24 cellular contexts compared by ENCODE assay signal in the genomic region with DNA sequence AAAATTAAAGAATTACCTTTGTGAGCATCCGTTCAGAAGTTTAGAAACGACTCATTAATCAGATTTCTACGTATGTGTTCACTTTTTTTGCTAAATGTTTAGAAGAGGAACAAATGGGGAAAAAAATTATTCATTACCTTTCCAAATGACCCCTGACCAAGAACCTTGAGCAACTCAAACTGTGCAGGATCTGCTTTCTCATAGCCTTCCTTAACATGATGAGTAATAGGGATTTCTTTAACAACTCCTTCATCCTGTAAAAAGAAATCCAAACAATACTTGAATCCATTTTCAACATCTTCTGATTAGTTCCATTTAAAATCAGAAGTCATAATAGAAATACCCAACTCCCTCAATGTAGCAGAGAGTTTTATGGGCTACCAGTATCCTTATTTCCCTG.
"Had no signal": no experiment of that assay in that cellular context is flagged by ENCODE, and none has a peak within 500 bp of the region (broad histone marks: within the 10 kb centered on the region; RNA-seq: fewer than 3 reads in every experiment).

No MANE protein-coding gene starts in this region.

- H3K27ac ChIP-seq: esophagus squamous epithelium, left lung, upper lobe of left lung had no signal

- H3K27me3 Mint-ChIP-seq: activated naive CD8-positive, alpha-beta T cell treated with anti-CD3 and anti-CD28 coated beads for 36 hours; brain; effector memory CD8-positive, alpha-beta T cell; naive thymus-derived CD4-positive, alpha-beta T cell had no signal

- FAIRE-seq: endothelial cell of umbilical vein had no signal

- H3K4me1 ChIP-seq: esophagus squamous epithelium, left lung, upper lobe of left lung had no signal

- H3K36me3 ChIP-seq: esophagus squamous epithelium, left lung, upper lobe of left lung had no signal

- H3K9me3 Mint-ChIP-seq: activated naive CD8-positive, alpha-beta T cell treated with anti-CD3 and anti-CD28 coated beads for 36 hours; activated T-cell treated with anti-CD3 and anti-CD28 coated beads, Interleukin-2, amount 50 U/mL, for 4 hours; brain; effector memory CD8-positive, alpha-beta T cell; naive thymus-derived CD4-positive, alpha-beta T cell; neural crest cell; T-helper 1 cell treated with Interleukin-12 subunit alpha and Interleukin-12 subunit beta and Interleukin-4 antibody, amounts not matched to agents 30 μg/mL and 1 μg/mL, for 36 hours; WTC11 had no signal

- H3K4me3 Mint-ChIP-seq: activated naive CD8-positive, alpha-beta T cell treated with anti-CD3 and anti-CD28 coated beads for 36 hours; activated T-cell treated with anti-CD3 and anti-CD28 coated beads, Interleukin-2, amount 50 U/mL, for 4 hours; brain; effector memory CD8-positive, alpha-beta T cell; naive thymus-derived CD4-positive, alpha-beta T cell; neural crest cell; T-helper 1 cell treated with Interleukin-12 subunit alpha and Interleukin-12 subunit beta and Interleukin-4 antibody, amounts not matched to agents 30 μg/mL and 1 μg/mL, for 36 hours; WTC11 had no signal

- H3K27ac Mint-ChIP-seq: activated naive CD8-positive, alpha-beta T cell treated with anti-CD3 and anti-CD28 coated beads for 36 hours; brain; effector memory CD8-positive, alpha-beta T cell; naive thymus-derived CD4-positive, alpha-beta T cell; T-helper 1 cell treated with Interleukin-12 subunit alpha and Interleukin-12 subunit beta and Interleukin-4 antibody, amounts not matched to agents 30 μg/mL and 1 μg/mL, for 36 hours; WTC11 had no signal

- H3K4me1 Mint-ChIP-seq: activated naive CD8-positive, alpha-beta T cell treated with anti-CD3 and anti-CD28 coated beads for 36 hours; brain; naive thymus-derived CD4-positive, alpha-beta T cell; neural crest cell had no signal

- H3K36me3 Mint-ChIP-seq: activated naive CD8-positive, alpha-beta T cell treated with anti-CD3 and anti-CD28 coated beads for 36 hours; brain; naive thymus-derived CD4-positive, alpha-beta T cell; WTC11 had no signal

- DNase-seq: activated CD4-positive, alpha-beta T cell treated with anti-CD3 and anti-CD28 coated beads for 4 hours; activated CD4-positive, alpha-beta T cell treated with anti-CD3 and anti-CD28 coated beads, Interleukin-2, amount 50 U/mL, for 48 hours; activated CD8-positive, alpha-beta memory T cell treated with anti-CD3 and anti-CD28 coated beads, Interleukin-2, amount 50 U/mL, for 48 hours; activated naive CD4-positive, alpha-beta T cell treated with Interleukin-2 at 50 U/mL for 16 hours; activated naive CD8-positive, alpha-beta T cell treated with anti-CD3 and anti-CD28 coated beads for 36 hours; activated T-cell treated with anti-CD3 and anti-CD28 coated beads, Interleukin-2, amount 50 U/mL, for 4 hours; anterior cingulate cortex; central memory CD4-positive, alpha-beta T cell; effector memory CD8-positive, alpha-beta T cell; esophagus squamous epithelium; left lung; naive thymus-derived CD4-positive, alpha-beta T cell; occipital lobe; posterior cingulate gyrus; stimulated activated CD4-positive, alpha-beta T cell treated with anti-CD3 and anti-CD28 coated beads, Interleukin-2, amount 100 ng/mL, for 48 hours; stimulated activated naive CD4-positive, alpha-beta T cell treated with Interleukin-2 at 50 U/mL for 16 hours; T1000; upper lobe of left lung had no signal

- H3K9me3 ChIP-seq: esophagus squamous epithelium, left lung, upper lobe of left lung had no signal

- H3K4me3 ChIP-seq: esophagus squamous epithelium, left lung, lung, upper lobe of left lung had no signal

- H3K27me3 ChIP-seq: esophagus squamous epithelium, upper lobe of left lung had no signal
